In genomic region chr14:21201732-21202462, GRCh38 we compare ENCODE assay signal across 28 cellular contexts. TPM values are rescaled to one million over a fixed set of nuclear protein-coding genes. Genes with fewer than 3 reads are reported as not detected.
DNase-seq lines count a peak whose midpoint lies in the region; ATAC-seq, FAIRE-seq and TF ChIP-seq lines count a peak whose summit lies in the region.
"Had no signal": no experiment of that assay in that cellular context is flagged by ENCODE, and none has a peak within 500 bp of the region (broad histone marks: within the 10 kb centered on the region; RNA-seq: fewer than 3 reads in every experiment).

No MANE protein-coding gene starts in this region.

- no peaks in the 10 kb centered on the region for H3K27me3 ChIP-seq in mammary epithelial cell (ENCODE audit: insufficient read depth, low read length)
- no peaks in the 10 kb centered on the region for H3K27me3 ChIP-seq in H1 (replicated peaks in 1 of 4; ENCODE audit: control insufficient read depth in 3 of 4, extremely low read depth in 1 of 4, insufficient read depth in 3 of 4, low read length in 3 of 4)
- H3K27me3 ChIP-seq in effector memory CD4-positive, alpha-beta T cell (replicated peaks; ENCODE audit: control insufficient read depth, insufficient read depth, low read length, poor library complexity, severe bottlenecking) = no peaks in the 10 kb centered on the region
- H3K27me3 ChIP-seq: ascending aorta, esophagus squamous epithelium, stomach, transverse colon had no signal

- intact Hi-C loops in MCF 10A (cut with micrococcal nuclease) = no loop called here
- intact Hi-C loops in mammary epithelial cell (cut with micrococcal nuclease) = no loop called here

- H3K9ac ChIP-seq in mammary epithelial cell (ENCODE audit: insufficient read depth, low read length) (no peak overlapping the region), SK-N-MC (ENCODE audit: insufficient read length) (no peak overlapping the region), H1 (replicated peaks in 1 of 4; ENCODE audit: extremely low read depth in 1 of 4, low read depth in 3 of 4, low read length in 3 of 4) (no peak overlapping the region)

- no peak overlapping the region for H4K91ac ChIP-seq in H1 (replicated peaks; ENCODE audit: insufficient read length, low read length)

- no peak overlapping the region for H2BK120ac ChIP-seq in H1 (replicated peaks; ENCODE audit: low read depth, low read length)

- 0 out of 2 replicates have a peak, but pooled peaks cover 3% of the 10 kb centered on the region for H3K79me1 ChIP-seq in H1 (ENCODE audit: low read depth, low read length)

- POLR2A ChIA-PET in MCF 10A (lab: Yijun Ruan, JAX) = interaction anchor here (0.7 to 2.8 kb wide), 4 partner anchors 8 to 75 kb away, joined by 3 to 8 read pairs (median 4); no protein-coding TSS in a partner anchor
- POLR2A ChIA-PET in H1 (lab: Charles Lee; ENCODE audit: partially characterized antibody) = interaction anchor here (0.6 to 7.6 kb wide), 7 partner anchors 9 to 131 kb away, joined by 3 to 101 read pairs (median 7); partner anchors contain the start of gene ARHGEF40

- H2BK20ac ChIP-seq in H1 (ENCODE audit: low read length) = no peak overlapping the region

- H2AK5ac ChIP-seq in H1 (ENCODE audit: low read depth, low read length) = no peak overlapping the region

- H3K4me2 ChIP-seq in mammary epithelial cell (ENCODE audit: insufficient read depth, low read depth, low read length) (no peak overlapping the region), H1 (ENCODE audit: insufficient read depth in 1 of 2, low read depth in 2 of 2, low read length in 2 of 2) (no peak overlapping the region)

- dilution Hi-C loops in mammary epithelial cell (cut with HindIII; ENCODE audit: low sequenced_read_pairs) = no loop called here

- 85% methylated on average over 12 of the region's 12 CpGs for WGBS in mammary epithelial cell (ENCODE audit: low coverage, missing lambda C conversion rate)
- WGBS in H1 (ENCODE audit: extremely low coverage in 1 of 2, insufficient coverage in 1 of 2, insufficient read length in 1 of 2, insufficient replicate concordance in 2 of 2, low coverage in 1 of 2, low lambda C conversion rate in 2 of 2, missing lambda C conversion rate in 1 of 2), 2 experiments = 81% methylated on average over 12 of the region's 12 CpGs; no CpG with 5 or more reads in 1 of the 2 experiments

- TF ChIP-seq CTCF in MCF 10A (IDR thresholded peaks at IDR 0.05; ENCODE audit: unreplicated experiment) (no peak), mammary epithelial cell (conservative IDR thresholded peaks at IDR 0.05 in 1 of 2, IDR thresholded peaks at IDR 0.05 in 1 of 2; ENCODE audit: extremely low read depth in 1 of 2, insufficient read depth in 1 of 2, low read depth in 1 of 2, low read length in 2 of 2) (no peak), H1 (IDR thresholded peaks at IDR 0.05; ENCODE audit: control extremely low read depth in 1 of 3, insufficient read depth in 1 of 3, low read depth in 1 of 3, low read length in 3 of 3) (no peak)

- no peak for TF ChIP-seq EP300 in H1 (IDR thresholded peaks at IDR 0.05; ENCODE audit: borderline replicate concordance in 1 of 2, low read depth in 2 of 2, low read length in 2 of 2)

- no peaks in the 10 kb centered on the region for H3K9me3 Mint-ChIP-seq in MCF 10A (ENCODE audit: unreplicated experiment)
- no peaks in the 10 kb centered on the region for H3K9me3 Mint-ChIP-seq in stimulated activated effector memory CD8-positive, alpha-beta T cell treated with anti-CD3 and anti-CD28 coated beads, Interleukin-12 subunit alpha, Interleukin-12 subunit beta, amount 100 ng/mL, for 72 hours
- H3K9me3 Mint-ChIP-seq: effector memory CD8-positive, alpha-beta T cell had no signal

- H3K27me3 Mint-ChIP-seq in MCF 10A (ENCODE audit: insufficient read depth, unreplicated experiment) = no peaks in the 10 kb centered on the region
- H3K27me3 Mint-ChIP-seq: effector memory CD8-positive, alpha-beta T cell had no signal

- no peak overlapping the region for H3K14ac ChIP-seq in H1 (ENCODE audit: insufficient read length)

- H3K18ac ChIP-seq in H1 (ENCODE audit: extremely low read depth, low read length) = no peak overlapping the region

- H3K23ac ChIP-seq in H1 (ENCODE audit: insufficient read length) = no peak overlapping the region

- H3K36me3 Mint-ChIP-seq in MCF 10A (ENCODE audit: insufficient read depth, unreplicated experiment) = peaks cover 88% of the 10 kb centered on the region
- peaks cover 75% of the 10 kb centered on the region for H3K36me3 Mint-ChIP-seq in stimulated activated effector memory CD8-positive, alpha-beta T cell treated with anti-CD3 and anti-CD28 coated beads, Interleukin-12 subunit alpha, Interleukin-12 subunit beta, amount 100 ng/mL, for 72 hours

- DNase-seq in MCF 10A (ENCODE audit: unreplicated experiment) = no peak
- DNase-seq in mammary epithelial cell = no peak
- no peak for DNase-seq in SK-N-MC (ENCODE audit: low read depth, low spot score)
- no peak for DNase-seq in H1 (ENCODE audit: low read depth in 1 of 2, low spot score in 2 of 2)
- peak in 1 of 2 donors; percentile 49 for DNase-seq in stimulated activated effector memory CD8-positive, alpha-beta T cell treated with anti-CD3 and anti-CD28 coated beads, Interleukin-12 subunit alpha, Interleukin-12 subunit beta, amount 100 ng/mL, for 72 hours (ENCODE audit: low spot score in 2 of 2)
- DNase-seq in NAMALWA (ENCODE audit: low spot score) = no peak
- no peak for DNase-seq in effector memory CD4-positive, alpha-beta T cell
- no peak for DNase-seq in H4 (ENCODE audit: low spot score)
- DNase-seq: activated effector memory CD4-positive, alpha-beta T cell treated with Interleukin-2 at 50 U/mL for 16 hours; effector memory CD8-positive, alpha-beta T cell; esophagus squamous epithelium; kidney glomerular epithelial cell; mesendoderm; NCI-H1436; NCI-H526 treated with DMSO at 0.1 percent for 48 hours; psoas muscle; stimulated activated CD4-positive, alpha-beta T cell treated with anti-CD3 and anti-CD28 coated beads, Interleukin-1b, Interleukin-23, amount 100 ng/mL, for 48 hours; stomach; T1000; transverse colon had no signal

- peak; percentile 57 to 71 for TF ChIP-seq POLR2A in H1 (IDR thresholded peaks at IDR 0.05; ENCODE audit: control extremely low read depth in 1 of 2, low read depth in 2 of 2, low read length in 2 of 2)

- H3K4me3 ChIP-seq in mammary epithelial cell (replicated peaks in 1 of 3; ENCODE audit: insufficient read depth in 1 of 3, low read depth in 2 of 3, low read length in 3 of 3) = no peak overlapping the region
- H3K4me3 ChIP-seq in SK-N-MC = no peak overlapping the region
- H3K4me3 ChIP-seq in H1 (ENCODE audit: extremely low read depth in 1 of 4, insufficient read depth in 2 of 4, low read depth in 3 of 4, low read length in 4 of 4) = no peak overlapping the region
- no peak overlapping the region for H3K4me3 ChIP-seq in effector memory CD4-positive, alpha-beta T cell (ENCODE audit: insufficient read depth, low read depth, low read length, poor library complexity, severe bottlenecking)
- H3K4me3 ChIP-seq: ascending aorta, esophagus squamous epithelium, psoas muscle, stomach, transverse colon had no signal

- H2BK5ac ChIP-seq in H1 (ENCODE audit: low read depth, low read length) = no peak overlapping the region

- no peak overlapping the region for H4K8ac ChIP-seq in H1 (ENCODE audit: extremely low read depth, insufficient read depth, low read length)

- H3K36me3 ChIP-seq in mammary epithelial cell (ENCODE audit: insufficient read depth, low read length) (peaks cover 20% of the 10 kb centered on the region), SK-N-MC (ENCODE audit: insufficient read depth, low read length) (peaks cover 33% of the 10 kb centered on the region), H1 (ENCODE audit: control insufficient read depth in 2 of 4, insufficient read depth in 4 of 4, low read length in 3 of 4) (peaks cover 0 to 14% (median 0%) of the 10 kb centered on the region in 4 experiments; a peak in 2 of 8 replicates)
- H3K36me3 ChIP-seq in effector memory CD4-positive, alpha-beta T cell (ENCODE audit: control insufficient read depth, insufficient read depth, low read length) = peaks cover 7% of the 10 kb centered on the region

- H4K20me1 ChIP-seq in mammary epithelial cell (ENCODE audit: insufficient read depth, low read length) (no peaks in the 10 kb centered on the region), H1 (replicated peaks in 1 of 2; ENCODE audit: control insufficient read depth in 1 of 2, insufficient read depth in 2 of 2, low read length in 2 of 2) (peaks cover 3% of the 10 kb centered on the region in 2 experiments)

- H3K56ac ChIP-seq in H1 (replicated peaks; ENCODE audit: insufficient read length, low read depth, low read length) = no peak overlapping the region

- H3K23me2 ChIP-seq in H1 (ENCODE audit: low read depth, low read length) = no peaks in the 10 kb centered on the region

- H2BK12ac ChIP-seq in H1 (ENCODE audit: low read depth, low read length) = no peak overlapping the region

- no peak overlapping the region for H3K4ac ChIP-seq in H1 (replicated peaks; ENCODE audit: insufficient read length, low read depth, low read length)

- in situ Hi-C loops in mammary epithelial cell (cut with MboI; ENCODE audit: low sequenced_read_pairs in 2 of 2) = no loop called here

- no peaks in the 10 kb centered on the region for H3K4me1 ChIP-seq in mammary epithelial cell (ENCODE audit: insufficient read depth, low read length)
- peaks cover 0 to 9% (median 0%) of the 10 kb centered on the region in 4 experiments; a peak in 4 of 7 replicates for H3K4me1 ChIP-seq in H1 (replicated peaks in 1 of 4; ENCODE audit: control insufficient read depth in 3 of 4, insufficient read depth in 4 of 4, low read length in 3 of 4)
- no peaks in the 10 kb centered on the region for H3K4me1 ChIP-seq in effector memory CD4-positive, alpha-beta T cell (ENCODE audit: control insufficient read depth, insufficient read depth, low read length, poor library complexity, severe bottlenecking)
- H3K4me1 ChIP-seq: ascending aorta, esophagus squamous epithelium, psoas muscle, transverse colon had no signal

- H3K9me3 ChIP-seq in mammary epithelial cell (replicated peaks; ENCODE audit: insufficient read depth, low read length) = no peaks in the 10 kb centered on the region
- no peaks in the 10 kb centered on the region for H3K9me3 ChIP-seq in SK-N-MC (ENCODE audit: low read depth, low read length)
- H3K9me3 ChIP-seq in H1 (ENCODE audit: insufficient read depth in 2 of 2, low read depth in 1 of 2, low read length in 1 of 2) = no peaks in the 10 kb centered on the region
- H3K9me3 ChIP-seq in effector memory CD4-positive, alpha-beta T cell (ENCODE audit: control insufficient read depth, low read length) = no peaks in the 10 kb centered on the region
- H3K9me3 ChIP-seq: ascending aorta, esophagus squamous epithelium, transverse colon had no signal

- H2AFZ ChIP-seq in mammary epithelial cell (ENCODE audit: low read depth, low read length) (no peak overlapping the region), H1 (ENCODE audit: low read length) (no peak overlapping the region)

- peaks cover 9% of the 10 kb centered on the region for H3K4me1 Mint-ChIP-seq in MCF 10A (ENCODE audit: insufficient read depth, unreplicated experiment)
- peaks cover 35% of the 10 kb centered on the region for H3K4me1 Mint-ChIP-seq in stimulated activated effector memory CD8-positive, alpha-beta T cell treated with anti-CD3 and anti-CD28 coated beads, Interleukin-12 subunit alpha, Interleukin-12 subunit beta, amount 100 ng/mL, for 72 hours

- ATAC-seq in stimulated activated effector memory CD8-positive, alpha-beta T cell treated with anti-CD3 and anti-CD28 coated beads, Interleukin-12 subunit alpha, Interleukin-12 subunit beta, amount 100 ng/mL, for 72 hours = no peak
- ATAC-seq: activated CD4-positive, CD25-positive, alpha-beta regulatory T cell treated with anti-CD3 and anti-CD28 coated beads, Interleukin-2, amount 50 U/mL, for 24 hours; effector memory CD8-positive, alpha-beta T cell; HCT116 had no signal

- CTCF ChIA-PET in MCF 10A (lab: Yijun Ruan, JAX) = no interaction called here
- CTCF ChIA-PET in mammary epithelial cell (lab: Charles Lee; ENCODE audit: low non-redundant PET) = no interaction called here
- CTCF ChIA-PET in H1 (lab: Charles Lee; ENCODE audit: partially characterized antibody) = interaction anchor here (1.0 kb wide), 1 partner anchor 9 kb away, joined by 3 read pairs; no protein-coding TSS in a partner anchor

- H3K79me2 ChIP-seq in mammary epithelial cell (ENCODE audit: insufficient read depth, low read length) = no peaks in the 10 kb centered on the region
- H3K79me2 ChIP-seq in H1 (ENCODE audit: control insufficient read depth in 1 of 2, insufficient read depth in 2 of 2, low read length in 2 of 2) = no peaks in the 10 kb centered on the region

- no peak for TF ChIP-seq RAD21 in H1 (IDR thresholded peaks at IDR 0.05 in 1 of 2, conservative IDR thresholded peaks at IDR 0.05 in 1 of 2; ENCODE audit: low read depth in 2 of 2, low read length in 2 of 2)

- peak overlapping the region; percentile 44 for H3K27ac Mint-ChIP-seq in MCF 10A (ENCODE audit: low read depth, unreplicated experiment)
- H3K27ac Mint-ChIP-seq in stimulated activated effector memory CD8-positive, alpha-beta T cell treated with anti-CD3 and anti-CD28 coated beads, Interleukin-12 subunit alpha, Interleukin-12 subunit beta, amount 100 ng/mL, for 72 hours = peak overlapping the region; percentile 68

- H3K27ac ChIP-seq in mammary epithelial cell (ENCODE audit: insufficient read depth, low read depth, low read length) (no peak overlapping the region), SK-N-MC (peak overlapping the region; percentile 66), H1 (ENCODE audit: low read depth, low read length) (no peak overlapping the region)
- H3K27ac ChIP-seq in effector memory CD4-positive, alpha-beta T cell (ENCODE audit: insufficient read depth, low read length, poor library complexity, severe bottlenecking) = no peak overlapping the region
- H3K27ac ChIP-seq: ascending aorta, esophagus squamous epithelium, psoas muscle, RWPE1, stomach, transverse colon had no signal

- H2BK15ac ChIP-seq in H1 (ENCODE audit: low read length) = no peak overlapping the region

- no peak overlapping the region for H3K4me3 Mint-ChIP-seq in MCF 10A (ENCODE audit: unreplicated experiment)
- H3K4me3 Mint-ChIP-seq in stimulated activated effector memory CD8-positive, alpha-beta T cell treated with anti-CD3 and anti-CD28 coated beads, Interleukin-12 subunit alpha, Interleukin-12 subunit beta, amount 100 ng/mL, for 72 hours = no peak overlapping the region
- H3K4me3 Mint-ChIP-seq: effector memory CD8-positive, alpha-beta T cell had no signal

- no peak for FAIRE-seq in H1 (lab: Jason Lieb, UNC)

- no peak overlapping the region for H4K5ac ChIP-seq in H1 (ENCODE audit: insufficient read length, low read depth, low read length)

- BruUV-seq in MCF 10A (replicated peaks; lab: Mats Ljungman, UMichigan) (no TSS peak), mammary epithelial cell (replicated peaks; lab: Mats Ljungman, UMichigan) (no TSS peak)

RNA-seq across cellular contexts. Expression of gene OR5AU1, which starts 46.0 kb away (rescaled TPM):
- not detected in 2 replicates for total RNA-seq in MCF 10A (2022)
- not detected for total RNA-seq in mammary epithelial cell
- polyA plus RNA-seq in mammary epithelial cell = not detected
- polyA minus RNA-seq in mammary epithelial cell = not detected
- not detected in 2 replicates for total RNA-seq in H1 (2021; fragmentation: NEBNext Ultra II Directional; extraction: Animal tissue kit (Norgen Biotek cat#: 25700))
- polyA plus RNA-seq in H1 (2011; rRNA removed) = not detected in 2 replicates
- not detected for polyA plus RNA-seq in H1 (2011; cell fraction: cytosol; rRNA removed)
- polyA plus RNA-seq in H1 (2011; cell fraction: nucleus; rRNA removed) = not detected
- not detected in 4 replicates for polyA plus RNA-seq in H1 (2012, experiment 1 of 2)
- polyA plus RNA-seq in H1 (2012, experiment 2 of 2) = not detected
- polyA plus RNA-seq in H1 (2013, experiment 1 of 2) = not detected
- polyA plus RNA-seq in H1 (2013, experiment 2 of 2) = not detected
- polyA minus RNA-seq in H1 (2011; rRNA and poly(A)+ RNA removed) = not detected in 2 replicates
- not detected for polyA minus RNA-seq in H1 (2011; cell fraction: cytosol; rRNA and poly(A)+ RNA removed)
- polyA minus RNA-seq in H1 (2011; cell fraction: nucleus; rRNA and poly(A)+ RNA removed) = not detected
- not detected in 2 replicates for total RNA-seq in H4 (2014; rRNA removed; shearing (Covaris generic))
- total RNA-seq: ascending aorta, esophagus squamous epithelium, M059J, skeletal muscle tissue, transverse colon had no signal
- polyA plus RNA-seq: AG04450, neural cell, psoas muscle, stomach had no signal
